ENCODE assay signal across 11 cellular contexts in genomic region chr5:14153071-14153864, GRCh38. TPM values are rescaled to one million over a fixed set of nuclear protein-coding genes. Genes with fewer than 3 reads are reported as not detected.
DNase-seq lines count a peak whose midpoint lies in the region; TF ChIP-seq lines count a peak whose summit lies in the region.
"Had no signal": no experiment of that assay in that cellular context is flagged by ENCODE, and none has a peak within 500 bp of the region (broad histone marks: within the 10 kb centered on the region; RNA-seq: fewer than 3 reads in every experiment).

No MANE protein-coding gene starts in this region.

- H3K27ac ChIP-seq in BLaER1 treated with 17β-estradiol and CSF1 and Interleukin-3, amounts not matched to agents 10 nM and 100 nM: peak overlapping the region; percentile 58 to 89 (median 78); a peak in 21 of 22 replicates
- peak overlapping the region; percentile 39 to 79 (median 66) for H3K27ac ChIP-seq in esophagus squamous epithelium
- peak overlapping the region; percentile 70 to 89 (median 82) for H3K27ac ChIP-seq in sigmoid colon

- TF ChIP-seq EP300 in sigmoid colon (IDR thresholded peaks at IDR 0.05): no peak

- peaks cover 0 to 19% (median 8%) of the 10 kb centered on the region in 11 experiments; a peak in 7 of 22 replicates for H3K36me3 ChIP-seq in BLaER1 treated with 17β-estradiol and CSF1 and Interleukin-3, amounts not matched to agents 10 nM and 100 nM
- H3K36me3 ChIP-seq in esophagus squamous epithelium (no peaks in the 10 kb centered on the region), sigmoid colon (no peaks in the 10 kb centered on the region)

- peaks cover 2% of the 10 kb centered on the region for H3K4me1 Mint-ChIP-seq in activated naive CD8-positive, alpha-beta T cell treated with anti-CD3 and anti-CD28 coated beads for 36 hours
- peaks cover 0 to 9% of the 10 kb centered on the region in 2 donors for H3K4me1 Mint-ChIP-seq in immature natural killer cell

- TF ChIP-seq POLR2A in esophagus squamous epithelium (IDR thresholded peaks at IDR 0.05) (no peak), sigmoid colon (IDR thresholded peaks at IDR 0.05) (no peak)

- peak overlapping the region in 3 of 10 experiments; percentile 0 to 32 (median 29); a peak in 1 of 20 replicates for H3K4me3 ChIP-seq in BLaER1 treated with 17β-estradiol and CSF1 and Interleukin-3, amounts not matched to agents 10 nM and 100 nM
- no peak overlapping the region for H3K4me3 ChIP-seq in esophagus squamous epithelium
- H3K4me3 ChIP-seq in sigmoid colon: peak overlapping the region in 1 of 4 donors; percentile 24

- peaks cover 77 to 83% (median 81%) of the 10 kb centered on the region in 10 experiments for H3K4me1 ChIP-seq in BLaER1 treated with 17β-estradiol and CSF1 and Interleukin-3, amounts not matched to agents 10 nM and 100 nM
- H3K4me1 ChIP-seq in esophagus squamous epithelium (peaks cover 17 to 76% (median 57%) of the 10 kb centered on the region in 3 donors), sigmoid colon (peaks cover 0 to 96% (median 89%) of the 10 kb centered on the region in 4 donors)

- DNase-seq in NCI-H526 treated with DMSO at 0.1 percent for 48 hours (lab: John Stamatoyannopoulos, UW) (peak; percentile 21), esophagus squamous epithelium (lab: John Stamatoyannopoulos, UW) (no peak), sigmoid colon (no peak), EL (no peak), immature natural killer cell (no peak), DMS153 treated with DMSO at 0.1 percent for 48 hours (lab: John Stamatoyannopoulos, UW; ENCODE audit: unreplicated experiment) (no peak)
- no peak for DNase-seq in activated naive CD8-positive, alpha-beta T cell treated with anti-CD3 and anti-CD28 coated beads for 36 hours
- DNase-seq: activated naive CD4-positive, alpha-beta T cell treated with anti-CD3 and anti-CD28 coated beads, Interleukin-2, amount 50 U/mL, for 16 hours; COR-L47 had no signal

- TF ChIP-seq CTCF in esophagus squamous epithelium (IDR thresholded peaks at IDR 0.05) (no peak), sigmoid colon (IDR thresholded peaks at IDR 0.05) (no peak)

- no peaks in the 10 kb centered on the region for H3K9me3 Mint-ChIP-seq in activated naive CD8-positive, alpha-beta T cell treated with anti-CD3 and anti-CD28 coated beads for 36 hours
- H3K9me3 Mint-ChIP-seq in immature natural killer cell: no peaks in the 10 kb centered on the region
- H3K9me3 Mint-ChIP-seq: neural crest cell had no signal

- no peak overlapping the region for H3K4me3 Mint-ChIP-seq in activated naive CD8-positive, alpha-beta T cell treated with anti-CD3 and anti-CD28 coated beads for 36 hours
- H3K4me3 Mint-ChIP-seq in immature natural killer cell: no peak overlapping the region

- H3K9ac ChIP-seq in BLaER1 treated with 17β-estradiol and CSF1 and Interleukin-3, amounts not matched to agents 10 nM and 100 nM: peak overlapping the region; percentile 48 to 79 (median 67); a peak in 18 of 22 replicates

- intact Hi-C loops in esophagus squamous epithelium (cut with DNase I) (no loop called here), sigmoid colon (cut with DNase I) (no loop called here)

- H4K20me1 ChIP-seq in BLaER1 treated with 17β-estradiol and CSF1 and Interleukin-3, amounts not matched to agents 10 nM and 100 nM: peaks cover 41 to 100% (median 97%) of the 10 kb centered on the region in 11 experiments

- H3K27me3 Mint-ChIP-seq in activated naive CD8-positive, alpha-beta T cell treated with anti-CD3 and anti-CD28 coated beads for 36 hours: peaks cover 26% of the 10 kb centered on the region
- H3K27me3 Mint-ChIP-seq in immature natural killer cell (ENCODE audit: low read depth in 3 of 3): peaks cover 0 to 2% (median 2%) of the 10 kb centered on the region in 3 donors

- H3K9me3 ChIP-seq in BLaER1 treated with 17β-estradiol and CSF1 and Interleukin-3, amounts not matched to agents 10 nM and 100 nM (replicated peaks in 1 of 11): 0 out of 22 replicates have a peak, but pooled peaks cover 0 to under 1% (median 0%) of the 10 kb centered on the region in 11 experiments
- H3K9me3 ChIP-seq in esophagus squamous epithelium (no peaks in the 10 kb centered on the region), sigmoid colon (no peaks in the 10 kb centered on the region)

- H3K27ac Mint-ChIP-seq in activated naive CD8-positive, alpha-beta T cell treated with anti-CD3 and anti-CD28 coated beads for 36 hours: no peak overlapping the region
- H3K27ac Mint-ChIP-seq in immature natural killer cell: no peak overlapping the region

- 80 to 89% methylated on average over 5 to 6 of the region's 6 CpGs for WGBS in esophagus squamous epithelium, 2 donors
- 59 to 83% methylated on average over 6 of the region's 6 CpGs for WGBS in sigmoid colon, 2 donors

- H3K36me3 Mint-ChIP-seq in activated naive CD8-positive, alpha-beta T cell treated with anti-CD3 and anti-CD28 coated beads for 36 hours: no peaks in the 10 kb centered on the region
- peaks cover 0 to 5% (median 0%) of the 10 kb centered on the region in 3 donors for H3K36me3 Mint-ChIP-seq in immature natural killer cell

- H3K4me2 ChIP-seq in BLaER1 treated with 17β-estradiol and CSF1 and Interleukin-3, amounts not matched to agents 10 nM and 100 nM: peak overlapping the region; percentile 76 to 93 (median 87)

- no peaks in the 10 kb centered on the region for H3K27me3 ChIP-seq in BLaER1 treated with 17β-estradiol and CSF1 and Interleukin-3, amounts not matched to agents 10 nM and 100 nM
- H3K27me3 ChIP-seq in esophagus squamous epithelium: no peaks in the 10 kb centered on the region
- H3K27me3 ChIP-seq in sigmoid colon: no peaks in the 10 kb centered on the region

RNA-seq across cellular contexts. Expression of gene TRIO, which starts 10.1 kb away (rescaled TPM):
- total RNA-seq in esophagus squamous epithelium (100 to 1,000 TPM in 1 of 4 donors, 10 to 100 TPM in 3; 21.2 to 105 (median 47.6) TPM), sigmoid colon (100 to 1,000 TPM; 119 to 300 (median 181) TPM)
- polyA plus RNA-seq in sigmoid colon (10 to 100 TPM; 34.8 to 56.4 (median 53.2) TPM), immature natural killer cell (1 to 10 TPM in 2 of 3 donors, under 1 TPM in 1; 0.70 to 2.3 (median 1.2) TPM)
- 1 to 10 TPM; 7.4 to 9.8 TPM for total RNA-seq in activated naive CD8-positive, alpha-beta T cell treated with anti-CD3 and anti-CD28 coated beads for 36 hours
